Comparison of ENCODE assay signal across 1 cellular context in genomic region chr3:197736491-197737318, GRCh38.
TF ChIP-seq lines count a peak whose summit lies in the region.

RUBCN (minus strand) TSS chr3:197736904; CDS start chr3:197736719, 185 bp downstream.

TF ChIP-seq in HepG2, 621 proteins besides CTCF, POLR2A, EP300 and RAD21 (continued from another document and continues in another):
- TF ChIP-seq CBX2 (IDR thresholded peaks at IDR 0.05; ENCODE audit: low read depth, low read length) = no peak
- TF ChIP-seq CBX2 (CRISPR knock-in tag; IDR thresholded peaks at IDR 0.05; ENCODE audit: low read depth) = no peak
- TF ChIP-seq HDAC2 (CRISPR knock-in tag; IDR thresholded peaks at IDR 0.05) = peak; percentile 40; the same call in 1 of the 2 replicates
- no peak for TF ChIP-seq AHDC1 (CRISPR knock-in tag; IDR thresholded peaks at IDR 0.05; ENCODE audit: borderline replicate concordance)
- no peak for TF ChIP-seq ZNF432 (CRISPR knock-in tag; IDR thresholded peaks at IDR 0.05; ENCODE audit: borderline replicate concordance)
- peak; percentile 42; the same call in 1 of the 2 replicates for TF ChIP-seq MYC (CRISPR knock-in tag; IDR thresholded peaks at IDR 0.05; ENCODE audit: borderline replicate concordance)
- TF ChIP-seq HNF1A (IDR thresholded peaks at IDR 0.05; ENCODE audit: low read depth) = no peak
- no peak; the same call in 1 of the 2 replicates for TF ChIP-seq HNF1A (CRISPR knock-in tag; IDR thresholded peaks at IDR 0.05; ENCODE audit: borderline replicate concordance)
- peak; percentile 45; the same call in 1 of the 2 replicates for TF ChIP-seq ZNF563 (CRISPR knock-in tag; IDR thresholded peaks at IDR 0.05)
- TF ChIP-seq GFI1 (CRISPR knock-in tag; IDR thresholded peaks at IDR 0.05; ENCODE audit: borderline replicate concordance) = no peak; the same call in 1 of the 2 replicates
- no peak for TF ChIP-seq ZNF570 (CRISPR knock-in tag; IDR thresholded peaks at IDR 0.05; ENCODE audit: borderline replicate concordance)
- no peak for TF ChIP-seq PCBP1 (IDR thresholded peaks at IDR 0.05; ENCODE audit: borderline replicate concordance, low read depth, low read length)
- no peak for TF ChIP-seq ZBTB49 (CRISPR knock-in tag; IDR thresholded peaks at IDR 0.05; ENCODE audit: borderline replicate concordance)
- TF ChIP-seq ZNF484 (CRISPR knock-in tag; IDR thresholded peaks at IDR 0.05; ENCODE audit: borderline replicate concordance, low read depth) = no peak
- TF ChIP-seq JUND (CRISPR knock-in tag; IDR thresholded peaks at IDR 0.05) = no peak
- TF ChIP-seq ZNF3 (CRISPR knock-in tag; IDR thresholded peaks at IDR 0.05) = no peak
- no peak for TF ChIP-seq MIER2 (CRISPR knock-in tag; IDR thresholded peaks at IDR 0.05)
- no peak for TF ChIP-seq HDAC6 (IDR thresholded peaks at IDR 0.05; ENCODE audit: low read depth, low read length)
- no peak; the same call in 1 of the 2 replicates for TF ChIP-seq CBX5 (CRISPR knock-in tag; IDR thresholded peaks at IDR 0.05; ENCODE audit: borderline replicate concordance)
- peak; percentile 79 for TF ChIP-seq ZNF687 (CRISPR knock-in tag; IDR thresholded peaks at IDR 0.05)
- TF ChIP-seq ZNF234 (CRISPR knock-in tag; conservative IDR thresholded peaks at IDR 0.05) = no peak
- TF ChIP-seq LRRFIP1 (CRISPR knock-in tag; conservative IDR thresholded peaks at IDR 0.05) = no peak
- TF ChIP-seq ZBTB43 (CRISPR knock-in tag; conservative IDR thresholded peaks at IDR 0.05) = no peak
- TF ChIP-seq CBX1 (IDR thresholded peaks at IDR 0.05; ENCODE audit: low read depth) = no peak
- TF ChIP-seq GABPA (IDR thresholded peaks at IDR 0.05; ENCODE audit: low read depth, low read length) = peak; percentile 71
- TF ChIP-seq GABPA (CRISPR knock-in tag; IDR thresholded peaks at IDR 0.05; ENCODE audit: low read depth) = peak; percentile 78
- no peak for TF ChIP-seq PHB2 (IDR thresholded peaks at IDR 0.05; ENCODE audit: partially characterized antibody)
- TF ChIP-seq ZNF276 (CRISPR knock-in tag; IDR thresholded peaks at IDR 0.05; ENCODE audit: low read depth) = no peak; the same call in 1 of the 2 replicates
- no peak for TF ChIP-seq EZH2 (conservative IDR thresholded peaks at IDR 0.05; ENCODE audit: low read depth, low read length)
- TF ChIP-seq HOXD1 (CRISPR knock-in tag; IDR thresholded peaks at IDR 0.05) = no peak; the same call in 1 of the 2 replicates
